Comparison of ENCODE assay signal across 12 cellular contexts in the genomic region with DNA sequence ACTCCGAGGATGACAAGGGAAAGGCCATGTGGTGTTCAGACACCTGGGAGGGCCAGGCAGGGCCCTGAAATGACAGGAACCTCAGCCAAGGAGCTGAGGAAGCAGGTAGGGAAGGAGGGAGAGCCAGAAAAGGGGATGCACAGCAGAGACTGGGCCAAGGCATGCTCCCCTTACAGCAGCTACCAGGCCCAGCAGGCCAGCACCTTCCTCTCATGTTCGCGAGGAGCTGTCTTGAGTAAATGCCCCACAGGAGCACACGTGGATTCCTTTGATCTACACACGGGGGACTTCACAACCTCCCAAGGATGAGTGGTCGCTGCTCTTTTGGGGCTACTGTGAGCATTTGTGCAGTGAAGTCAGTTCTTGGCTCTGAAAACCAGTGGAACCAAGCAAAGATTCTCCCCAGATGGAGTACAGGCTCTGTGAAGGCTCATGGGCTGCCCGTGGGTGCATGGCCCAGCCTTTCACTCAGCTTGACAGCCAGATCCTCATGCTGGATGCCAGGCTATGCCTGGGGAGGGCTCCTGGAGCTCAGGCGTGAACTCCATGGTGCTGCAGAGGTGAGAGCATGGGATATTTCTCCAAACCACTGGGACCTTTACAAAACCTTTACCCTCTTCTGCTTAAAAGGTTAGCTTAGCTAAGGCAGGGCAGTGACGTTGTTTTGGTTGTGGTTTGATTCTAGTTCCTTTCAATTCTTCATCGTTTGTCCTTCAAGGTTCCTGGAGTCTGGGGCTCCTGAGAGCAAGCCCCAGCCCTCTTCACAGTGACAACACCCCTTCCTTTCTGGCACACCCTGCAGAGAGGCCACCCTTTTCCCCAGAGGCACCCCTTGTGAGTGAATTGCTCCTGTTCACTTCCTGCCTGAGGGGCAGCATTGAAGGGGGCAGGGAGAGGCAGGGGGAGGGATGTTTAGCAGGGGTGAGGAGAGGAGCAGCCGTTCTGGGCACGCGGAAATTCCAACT.
DNase-seq lines count a peak whose midpoint lies in the region; ATAC-seq and TF ChIP-seq lines count a peak whose summit lies in the region.
"Had no signal": no experiment of that assay in that cellular context is flagged by ENCODE, and none has a peak within 500 bp of the region (broad histone marks: within the 10 kb centered on the region; RNA-seq: fewer than 3 reads in every experiment).

No MANE protein-coding gene starts in this region.

- peaks cover 24 to 66% (median 37%) of the 10 kb centered on the region in 4 donors for H3K4me1 Mint-ChIP-seq in CD4-positive, CD25-positive, alpha-beta regulatory T cell
- peaks cover 55% of the 10 kb centered on the region for H3K4me1 Mint-ChIP-seq in activated T-helper 2 cell treated with anti-CD3 and anti-CD28 coated beads, Interferon-gamma antibody, Interleukin-2, Interleukin-4, amounts not matched to agents 10 μg/mL and 5 μg/mL and 100 μg/mL, durations not matched to agents 14 hours and 24 hours and 36 hours (ENCODE audit: low read depth)

- H3K27ac ChIP-seq in CD4-positive, CD25-positive, alpha-beta regulatory T cell (ENCODE audit: insufficient read depth, low read length, poor library complexity, severe bottlenecking), result peak overlapping the region; percentile 47
- H3K27ac ChIP-seq in foreskin keratinocyte, result no peak overlapping the region

- no peak for TF ChIP-seq CTCF in foreskin keratinocyte (conservative IDR thresholded peaks at IDR 0.05)

- H3K27me3 Mint-ChIP-seq in CD4-positive, CD25-positive, alpha-beta regulatory T cell, result peaks cover 10% of the 10 kb centered on the region
- H3K27me3 Mint-ChIP-seq in activated T-helper 2 cell treated with anti-CD3 and anti-CD28 coated beads, Interferon-gamma antibody, Interleukin-2, Interleukin-4, amounts not matched to agents 10 μg/mL and 5 μg/mL and 100 μg/mL, durations not matched to agents 14 hours and 24 hours and 36 hours (ENCODE audit: low read depth), result peaks cover 6% of the 10 kb centered on the region

- H3K4me1 ChIP-seq in CD4-positive, CD25-positive, alpha-beta regulatory T cell (ENCODE audit: control insufficient read depth, insufficient read depth, low read length, poor library complexity, severe bottlenecking), result peaks cover 47% of the 10 kb centered on the region
- no peaks in the 10 kb centered on the region for H3K4me1 ChIP-seq in foreskin keratinocyte

- intact Hi-C loops in activated T-helper 2 cell treated with anti-CD3 and anti-CD28 coated beads, Interferon-gamma antibody, Interleukin-2, Interleukin-4, amounts not matched to agents 10 μg/mL and 5 μg/mL and 100 μg/mL, durations not matched to agents 14 hours and 24 hours and 36 hours (cut with micrococcal nuclease), result loop anchor here (1.0 kb wide), 1 partner anchor 30 kb away; no protein-coding TSS in a partner anchor

- H3K36me3 Mint-ChIP-seq in CD4-positive, CD25-positive, alpha-beta regulatory T cell, result no peaks in the 10 kb centered on the region
- no peaks in the 10 kb centered on the region for H3K36me3 Mint-ChIP-seq in activated T-helper 2 cell treated with anti-CD3 and anti-CD28 coated beads, Interferon-gamma antibody, Interleukin-2, Interleukin-4, amounts not matched to agents 10 μg/mL and 5 μg/mL and 100 μg/mL, durations not matched to agents 14 hours and 24 hours and 36 hours (ENCODE audit: low read depth)

- peak; percentile 29 to 31 for ATAC-seq in CD4-positive, CD25-positive, alpha-beta regulatory T cell (ENCODE audit: low read depth in 2 of 2)
- ATAC-seq in HG03378 (IDR thresholded peaks at IDR 0.05; ENCODE audit: unreplicated experiment) (peak; percentile 71), foreskin keratinocyte (no peak), HG03571 (IDR thresholded peaks at IDR 0.05; ENCODE audit: unreplicated experiment) (no peak)

- H3K27me3 ChIP-seq in CD4-positive, CD25-positive, alpha-beta regulatory T cell (ENCODE audit: control insufficient read depth, insufficient read depth, low read length), result no peaks in the 10 kb centered on the region
- H3K27me3 ChIP-seq in foreskin keratinocyte, result no peaks in the 10 kb centered on the region

- peak in 2 of 3 donors; percentile 16 to 82 for DNase-seq in CD4-positive, CD25-positive, alpha-beta regulatory T cell
- DNase-seq in GM19238 (ENCODE audit: insufficient read length, low spot score) (peak; percentile 27), NCI-H446 treated with DMSO at 0.1 percent for 48 hours (lab: John Stamatoyannopoulos, UW) (no peak), foreskin keratinocyte (no peak), NCI-H2171 (lab: John Stamatoyannopoulos, UW) (no peak)
- no peak for DNase-seq in activated T-helper 2 cell treated with anti-CD3 and anti-CD28 coated beads, Interferon-gamma antibody, Interleukin-2, Interleukin-4, amounts not matched to agents 10 μg/mL and 5 μg/mL and 100 μg/mL, durations not matched to agents 14 hours and 24 hours and 36 hours (ENCODE audit: low spot score)
- DNase-seq: cerebellar nuclear complex, foreskin melanocyte, NCI-H2107, Right ventricle myocardium superior had no signal

- peak overlapping the region; percentile 92 to 94 (median 93) for H3K27ac Mint-ChIP-seq in CD4-positive, CD25-positive, alpha-beta regulatory T cell
- peak overlapping the region; percentile 86 for H3K27ac Mint-ChIP-seq in activated T-helper 2 cell treated with anti-CD3 and anti-CD28 coated beads, Interferon-gamma antibody, Interleukin-2, Interleukin-4, amounts not matched to agents 10 μg/mL and 5 μg/mL and 100 μg/mL, durations not matched to agents 14 hours and 24 hours and 36 hours

- peak overlapping the region in 3 of 4 donors; percentile 48 to 68 (median 53) for H3K4me3 Mint-ChIP-seq in CD4-positive, CD25-positive, alpha-beta regulatory T cell
- no peak overlapping the region for H3K4me3 Mint-ChIP-seq in activated T-helper 2 cell treated with anti-CD3 and anti-CD28 coated beads, Interferon-gamma antibody, Interleukin-2, Interleukin-4, amounts not matched to agents 10 μg/mL and 5 μg/mL and 100 μg/mL, durations not matched to agents 14 hours and 24 hours and 36 hours (ENCODE audit: low read depth)

- no peaks in the 10 kb centered on the region for H3K9me3 Mint-ChIP-seq in CD4-positive, CD25-positive, alpha-beta regulatory T cell
- no peaks in the 10 kb centered on the region for H3K9me3 Mint-ChIP-seq in activated T-helper 2 cell treated with anti-CD3 and anti-CD28 coated beads, Interferon-gamma antibody, Interleukin-2, Interleukin-4, amounts not matched to agents 10 μg/mL and 5 μg/mL and 100 μg/mL, durations not matched to agents 14 hours and 24 hours and 36 hours

- no peak overlapping the region for H3K4me3 ChIP-seq in CD4-positive, CD25-positive, alpha-beta regulatory T cell (ENCODE audit: low read depth, low read length)

- H3K9me3 ChIP-seq in CD4-positive, CD25-positive, alpha-beta regulatory T cell (ENCODE audit: control insufficient read depth in 2 of 2, low read length in 2 of 2), result no peaks in the 10 kb centered on the region

- no peaks in the 10 kb centered on the region for H3K36me3 ChIP-seq in CD4-positive, CD25-positive, alpha-beta regulatory T cell (ENCODE audit: control insufficient read depth, insufficient read depth, low read length)

Comparison
In these comparisons a context has a peak if more than half of its experiments do, and no peak if none do; other contexts are left out.
1. ATAC-seq: peak in CD4-positive, CD25-positive, alpha-beta regulatory T cell (2 of 2) and HG03378 (single experiment); none in foreskin keratinocyte (single experiment) and HG03571 (single experiment).
2. DNase-seq: peak in CD4-positive, CD25-positive, alpha-beta regulatory T cell (2 of 3) and GM19238 (single experiment); none in activated T-helper 2 cell treated with anti-CD3 and anti-CD28 coated beads, Interferon-gamma antibody, Interleukin-2, Interleukin-4, amounts not matched to agents 10 μg/mL and 5 μg/mL and 100 μg/mL, durations not matched to agents 14 hours and 24 hours and 36 hours (single experiment), NCI-H446 treated with DMSO at 0.1 percent for 48 hours (single experiment), foreskin keratinocyte (0 of 2) and NCI-H2171 (single experiment).